8 cellular contexts compared by ENCODE assay signal in genomic region chr13:52846567-52847321, GRCh38. TPM values are rescaled to one million over a fixed set of nuclear protein-coding genes. Genes with fewer than 3 reads are reported as not detected.
DNase-seq lines count a peak whose midpoint lies in the region; ATAC-seq and TF ChIP-seq lines count a peak whose summit lies in the region.

No MANE protein-coding gene starts in this region.

- H3K9me3 ChIP-seq in right atrium auricular region (no peaks in the 10 kb centered on the region), prostate gland (no peaks in the 10 kb centered on the region)

- TF ChIP-seq CTCF in GM13977 (IDR thresholded peaks at IDR 0.05; ENCODE audit: extremely low read depth, insufficient read depth, missing control alignments) (no peak), right atrium auricular region (IDR thresholded peaks at IDR 0.05) (peak; percentile 22 to 71), prostate gland (IDR thresholded peaks at IDR 0.05) (peak in 3 of 4 experiments; percentile 39 to 72 (median 44))

- H3K36me3 ChIP-seq in right atrium auricular region (no peaks in the 10 kb centered on the region), prostate gland (no peaks in the 10 kb centered on the region)

- intact Hi-C loops in activated T-helper 2 cell treated with anti-CD3 and anti-CD28 coated beads, Interferon-gamma antibody, Interleukin-2, Interleukin-4, amounts not matched to agents 10 μg/mL and 5 μg/mL and 100 μg/mL, durations not matched to agents 14 hours and 24 hours and 36 hours (cut with micrococcal nuclease) = loop anchor here (5.0 to 10.0 kb wide), 2 partner anchors 182 to 356 kb away; no protein-coding TSS in a partner anchor
- intact Hi-C loops in prostate gland (cut with DNase I) = no loop called here

- H3K4me3 ChIP-seq in right atrium auricular region = no peak overlapping the region
- no peak overlapping the region for H3K4me3 ChIP-seq in prostate gland

- TF ChIP-seq POLR2A in prostate gland (IDR thresholded peaks at IDR 0.05) = no peak

- WGBS in prostate gland = 6% methylated on average over 65 of the region's 100 CpGs

- H3K4me3 Mint-ChIP-seq in activated T-helper 2 cell treated with anti-CD3 and anti-CD28 coated beads, Interferon-gamma antibody, Interleukin-2, Interleukin-4, amounts not matched to agents 10 μg/mL and 5 μg/mL and 100 μg/mL, durations not matched to agents 14 hours and 24 hours and 36 hours (ENCODE audit: low read depth) = no peak overlapping the region

- in situ Hi-C loops in GM13977 (cut with MboI; ENCODE audit: low pct_unique_long_range_greater_than_20kb, low sequenced_read_pairs, unreplicated experiment) = no loop called here

- no peak overlapping the region for H3K27ac Mint-ChIP-seq in activated T-helper 2 cell treated with anti-CD3 and anti-CD28 coated beads, Interferon-gamma antibody, Interleukin-2, Interleukin-4, amounts not matched to agents 10 μg/mL and 5 μg/mL and 100 μg/mL, durations not matched to agents 14 hours and 24 hours and 36 hours

- peak; percentile 59 for DNase-seq in GM13977 (ENCODE audit: low spot score)
- DNase-seq in activated T-helper 2 cell treated with anti-CD3 and anti-CD28 coated beads, Interferon-gamma antibody, Interleukin-2, Interleukin-4, amounts not matched to agents 10 μg/mL and 5 μg/mL and 100 μg/mL, durations not matched to agents 14 hours and 24 hours and 36 hours (ENCODE audit: low spot score) = peak; percentile 46
- DNase-seq in right atrium auricular region (ENCODE audit: low spot score) = no peak
- DNase-seq in prostate gland (ENCODE audit: low spot score) = peak; percentile 44
- no peak for DNase-seq in SW480 (ENCODE audit: low spot score)
- no peak for DNase-seq in DMS114 treated with DMSO at 0.1 percent for 48 hours (lab: John Stamatoyannopoulos, UW; ENCODE audit: unreplicated experiment)
- no peak for DNase-seq in NAMALWA (ENCODE audit: low spot score)

- no peak overlapping the region for H3K27ac ChIP-seq in right atrium auricular region
- no peak overlapping the region for H3K27ac ChIP-seq in prostate gland

- H3K27me3 Mint-ChIP-seq in activated T-helper 2 cell treated with anti-CD3 and anti-CD28 coated beads, Interferon-gamma antibody, Interleukin-2, Interleukin-4, amounts not matched to agents 10 μg/mL and 5 μg/mL and 100 μg/mL, durations not matched to agents 14 hours and 24 hours and 36 hours (ENCODE audit: low read depth) = peaks cover 58% of the 10 kb centered on the region

- H3K9me3 Mint-ChIP-seq in activated T-helper 2 cell treated with anti-CD3 and anti-CD28 coated beads, Interferon-gamma antibody, Interleukin-2, Interleukin-4, amounts not matched to agents 10 μg/mL and 5 μg/mL and 100 μg/mL, durations not matched to agents 14 hours and 24 hours and 36 hours = no peaks in the 10 kb centered on the region

- no peak for ATAC-seq in GM21390 (IDR thresholded peaks at IDR 0.05; ENCODE audit: unreplicated experiment)

- no peaks in the 10 kb centered on the region for H3K36me3 Mint-ChIP-seq in activated T-helper 2 cell treated with anti-CD3 and anti-CD28 coated beads, Interferon-gamma antibody, Interleukin-2, Interleukin-4, amounts not matched to agents 10 μg/mL and 5 μg/mL and 100 μg/mL, durations not matched to agents 14 hours and 24 hours and 36 hours (ENCODE audit: low read depth)

- H3K27me3 ChIP-seq in right atrium auricular region = peaks cover 28 to 44% of the 10 kb centered on the region in 2 donors
- H3K27me3 ChIP-seq in prostate gland (replicated peaks; ENCODE audit: insufficient read depth) = peaks cover 29% of the 10 kb centered on the region

- peaks cover 12% of the 10 kb centered on the region for H3K4me1 Mint-ChIP-seq in activated T-helper 2 cell treated with anti-CD3 and anti-CD28 coated beads, Interferon-gamma antibody, Interleukin-2, Interleukin-4, amounts not matched to agents 10 μg/mL and 5 μg/mL and 100 μg/mL, durations not matched to agents 14 hours and 24 hours and 36 hours (ENCODE audit: low read depth)

- peaks cover 0 to 39% of the 10 kb centered on the region in 2 donors for H3K4me1 ChIP-seq in right atrium auricular region
- peaks cover 3% of the 10 kb centered on the region for H3K4me1 ChIP-seq in prostate gland (replicated peaks)

RNA-seq across cellular contexts. Expression of gene PCDH8, which starts 1.7 kb away (rescaled TPM):
- 0.14 TPM in 1 of 2 replicates, not detected in the other for total RNA-seq in activated T-helper 2 cell treated with anti-CD3 and anti-CD28 coated beads, Interferon-gamma antibody, Interleukin-2, Interleukin-4, amounts not matched to agents 10 μg/mL and 5 μg/mL and 100 μg/mL, durations not matched to agents 14 hours and 24 hours and 36 hours
- total RNA-seq in right atrium auricular region = not detected
- 1 to 10 TPM; 6.0 to 9.5 TPM for total RNA-seq in prostate gland

Comparison
In these comparisons a context has a peak if more than half of its experiments do, and no peak if none do; other contexts are left out.
1. DNase-seq: peak in GM13977 (single experiment), activated T-helper 2 cell treated with anti-CD3 and anti-CD28 coated beads, Interferon-gamma antibody, Interleukin-2, Interleukin-4, amounts not matched to agents 10 μg/mL and 5 μg/mL and 100 μg/mL, durations not matched to agents 14 hours and 24 hours and 36 hours (single experiment) and prostate gland (single experiment); none in right atrium auricular region (single experiment), SW480 (single experiment), DMS114 treated with DMSO at 0.1 percent for 48 hours (single experiment) and NAMALWA (single experiment).